ENCODE assay signal across 8 cellular contexts in the genomic region with DNA sequence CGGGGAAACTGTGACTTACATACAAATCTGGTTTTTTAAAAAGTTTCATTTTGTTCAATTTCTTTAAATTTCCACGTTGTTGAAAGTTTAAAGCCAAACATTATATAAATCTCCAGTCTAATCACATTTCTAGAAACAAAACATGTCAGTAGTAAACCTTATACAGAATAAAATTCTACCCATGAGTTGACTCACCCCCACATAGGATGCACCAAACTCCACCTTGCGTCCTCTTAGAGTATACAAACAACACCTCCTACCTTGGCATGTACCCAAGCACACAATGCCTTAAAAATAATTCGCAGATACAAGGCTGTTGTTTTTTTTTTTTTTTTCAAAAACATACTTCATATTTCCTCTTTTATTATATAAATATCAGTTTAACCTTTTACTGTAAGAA. TPM values are rescaled to one million over a fixed set of nuclear protein-coding genes. Genes with fewer than 3 reads are reported as not detected.
DNase-seq lines count a peak whose midpoint lies in the region; ATAC-seq, FAIRE-seq and TF ChIP-seq lines count a peak whose summit lies in the region.

No MANE protein-coding gene starts in this region.

- no peak overlapping the region for H3K18ac ChIP-seq in H1 (ENCODE audit: extremely low read depth, low read length)

- H3K4me2 ChIP-seq in H1 (ENCODE audit: insufficient read depth in 1 of 2, low read depth in 2 of 2, low read length in 2 of 2), result peak overlapping the region; percentile 78 to 79

- no peak for TF ChIP-seq CTCF in H1 (IDR thresholded peaks at IDR 0.05; ENCODE audit: control extremely low read depth in 1 of 3, insufficient read depth in 1 of 3, low read depth in 1 of 3, low read length in 3 of 3)

- H3K14ac ChIP-seq in H1 (ENCODE audit: insufficient read length), result no peak overlapping the region

- no peak overlapping the region for H2BK20ac ChIP-seq in H1 (ENCODE audit: low read length)

- TF ChIP-seq POLR2A in H1 (IDR thresholded peaks at IDR 0.05; ENCODE audit: control extremely low read depth in 1 of 2, low read depth in 2 of 2, low read length in 2 of 2), result no peak

- H3K79me2 ChIP-seq in H1 (ENCODE audit: control insufficient read depth in 1 of 2, insufficient read depth in 2 of 2, low read length in 2 of 2), result peaks cover 0 to 5% of the 10 kb centered on the region in 2 experiments; a peak in 1 of 4 replicates

- no peak for FAIRE-seq in H1 (lab: Jason Lieb, UNC)

- H3K36me3 ChIP-seq in H1 (ENCODE audit: control insufficient read depth in 2 of 4, insufficient read depth in 4 of 4, low read length in 3 of 4), result no peaks in the 10 kb centered on the region

- POLR2A ChIA-PET in T-cell (lab: Charles Lee) (no interaction called here), H1 (lab: Charles Lee; ENCODE audit: partially characterized antibody) (interaction anchor here (1.4 kb wide), 1 partner anchor 38 kb away, joined by 5 read pairs; the partner anchor contains the start of gene WNT5B)

- DNase-seq in NCI-H2171 treated with DMSO at 0.1 percent for 48 hours (lab: John Stamatoyannopoulos, UW), result peak; percentile 29
- no peak for DNase-seq in NCI-H2171 (lab: John Stamatoyannopoulos, UW)
- peak in 28 of 34 experiments; percentile 18 to 62 (median 36) for DNase-seq in T-cell
- DNase-seq in H1 (ENCODE audit: low read depth in 1 of 2, low spot score in 2 of 2), result no peak
- peak; percentile 67 for DNase-seq in pons (ENCODE audit: low spot score)
- DNase-seq in GOT3 (lab: John Stamatoyannopoulos, UW), result no peak
- DNase-seq in sciatic nerve (ENCODE audit: low spot score), result no peak

- peaks cover 16 to 45% (median 24%) of the 10 kb centered on the region in 4 experiments for H3K4me1 ChIP-seq in H1 (replicated peaks in 1 of 4; ENCODE audit: control insufficient read depth in 3 of 4, insufficient read depth in 4 of 4, low read length in 3 of 4)

- H2AK5ac ChIP-seq in H1 (ENCODE audit: low read depth, low read length), result no peak overlapping the region

- CTCF ChIA-PET in T-cell (lab: Charles Lee), result interaction anchor here (0.9 to 4.6 kb wide), 3 partner anchors 473 to 489 kb away, joined by 3 to 34 read pairs (median 18); no protein-coding TSS in a partner anchor
- CTCF ChIA-PET in H1 (lab: Charles Lee; ENCODE audit: partially characterized antibody), result interaction anchor here (1.0 to 2.7 kb wide), 3 partner anchors 13 to 473 kb away, joined by 4 to 10 read pairs (median 10); no protein-coding TSS in a partner anchor

- peak overlapping the region in 3 of 4 experiments; percentile 23 to 58 (median 39); a peak in 4 of 8 replicates for H3K4me3 ChIP-seq in H1 (ENCODE audit: extremely low read depth in 1 of 4, insufficient read depth in 2 of 4, low read depth in 3 of 4, low read length in 4 of 4)

- H3K23me2 ChIP-seq in H1 (ENCODE audit: low read depth, low read length), result peaks cover 18% of the 10 kb centered on the region; the same call in 1 of the 2 replicates

- H3K27ac Mint-ChIP-seq in T-cell, result peak overlapping the region; percentile 88 to 93

- peaks cover 18 to 77% (median 63%) of the 10 kb centered on the region in 4 experiments for H3K27me3 ChIP-seq in H1 (replicated peaks in 1 of 4; ENCODE audit: control insufficient read depth in 3 of 4, extremely low read depth in 1 of 4, insufficient read depth in 3 of 4, low read length in 3 of 4)

- no peak; a peak in 1 of 4 replicates for TF ChIP-seq RAD21 in H1 (IDR thresholded peaks at IDR 0.05 in 1 of 2, conservative IDR thresholded peaks at IDR 0.05 in 1 of 2; ENCODE audit: low read depth in 2 of 2, low read length in 2 of 2)

- TF ChIP-seq EP300 in H1 (IDR thresholded peaks at IDR 0.05; ENCODE audit: borderline replicate concordance in 1 of 2, low read depth in 2 of 2, low read length in 2 of 2), result no peak

- H2BK15ac ChIP-seq in H1 (ENCODE audit: low read length), result no peak overlapping the region

- H4K20me1 ChIP-seq in H1 (replicated peaks in 1 of 2; ENCODE audit: control insufficient read depth in 1 of 2, insufficient read depth in 2 of 2, low read length in 2 of 2), result peaks cover 24 to 29% of the 10 kb centered on the region in 2 experiments

- no peak overlapping the region for H3K9ac ChIP-seq in H1 (replicated peaks in 1 of 4; ENCODE audit: extremely low read depth in 1 of 4, low read depth in 3 of 4, low read length in 3 of 4)

- no peaks in the 10 kb centered on the region for H3K27me3 Mint-ChIP-seq in T-cell

- H3K9me3 Mint-ChIP-seq in T-cell, result no peaks in the 10 kb centered on the region

- no peak for ATAC-seq in T-cell (replicated peaks in 1 of 4)
- no peak for ATAC-seq in GM21360 (IDR thresholded peaks at IDR 0.05; ENCODE audit: unreplicated experiment)
- ATAC-seq in sciatic nerve, result no peak

- H4K5ac ChIP-seq in H1 (ENCODE audit: insufficient read length, low read depth, low read length), result no peak overlapping the region

- no peak overlapping the region for H2BK5ac ChIP-seq in H1 (ENCODE audit: low read depth, low read length)

- no peak overlapping the region for H2AFZ ChIP-seq in H1 (ENCODE audit: low read length)

- H3K4me1 Mint-ChIP-seq in T-cell, result peaks cover 65 to 74% (median 70%) of the 10 kb centered on the region in 3 donors

- no peak overlapping the region for H3K23ac ChIP-seq in H1 (ENCODE audit: insufficient read length)

- H3K9me3 ChIP-seq in H1 (ENCODE audit: insufficient read depth in 2 of 2, low read depth in 1 of 2, low read length in 1 of 2), result no peaks in the 10 kb centered on the region

- H3K36me3 Mint-ChIP-seq in T-cell, result peaks cover 21% of the 10 kb centered on the region

- H3K4me3 Mint-ChIP-seq in T-cell, result peak overlapping the region; percentile 83 to 95 (median 85)

- H3K56ac ChIP-seq in H1 (replicated peaks; ENCODE audit: insufficient read length, low read depth, low read length), result no peak overlapping the region

- no peak overlapping the region for H2BK12ac ChIP-seq in H1 (ENCODE audit: low read depth, low read length)

- H4K8ac ChIP-seq in H1 (ENCODE audit: extremely low read depth, insufficient read depth, low read length), result no peak overlapping the region

- no peak overlapping the region for H3K4ac ChIP-seq in H1 (replicated peaks; ENCODE audit: insufficient read length, low read depth, low read length)

- H3K27ac ChIP-seq in H1 (ENCODE audit: low read depth, low read length), result no peak overlapping the region

- H3K79me1 ChIP-seq in H1 (ENCODE audit: low read depth, low read length), result no peaks in the 10 kb centered on the region

- no peak overlapping the region for H4K91ac ChIP-seq in H1 (replicated peaks; ENCODE audit: insufficient read length, low read length)

- H2BK120ac ChIP-seq in H1 (replicated peaks; ENCODE audit: low read depth, low read length), result no peak overlapping the region

- intact Hi-C loops in sciatic nerve (cut with DNase I), result loop anchor here (5.0 kb wide), 1 partner anchor 464 kb away; no protein-coding TSS in a partner anchor

- WGBS in H1 (ENCODE audit: extremely low coverage in 1 of 2, insufficient coverage in 1 of 2, insufficient read length in 1 of 2, insufficient replicate concordance in 2 of 2, low coverage in 1 of 2, low lambda C conversion rate in 2 of 2, missing lambda C conversion rate in 1 of 2), 2 experiments, result 2% methylated on average over 4 of the region's 4 CpGs; no CpG with 5 or more reads in 1 of the 2 experiments

TF ChIP-seq in H1, 55 proteins besides CTCF, POLR2A, EP300 and RAD21:
- TF ChIP-seq NANOG (IDR thresholded peaks at IDR 0.05; ENCODE audit: insufficient read depth, low read depth, low read length, poor library complexity, severe bottlenecking) (no peak), SIX5 (IDR thresholded peaks at IDR 0.05; ENCODE audit: low read depth, low read length) (no peak), JUND (IDR thresholded peaks at IDR 0.05; ENCODE audit: low read length) (no peak), CTBP2 (IDR thresholded peaks at IDR 0.05; ENCODE audit: borderline replicate concordance, insufficient read depth, insufficient read length, low read length) (no peak), SP1 (IDR thresholded peaks at IDR 0.05; ENCODE audit: low read depth, low read length) (no peak), POLR2AphosphoS5 (IDR thresholded peaks at IDR 0.05; ENCODE audit: low read depth, low read length) (no peak)
TF ChIP-seq in H1: peak in this region for 0.

RNA-seq across cellular contexts. Expression of gene FBXL14, which starts 3.4 kb away (rescaled TPM):
- total RNA-seq in T-cell (10 to 100 TPM; 27.3 to 48.7 (median 42.5) TPM), sciatic nerve (14.0 TPM)
- 5.5 and 6.2 TPM in 2 replicates for total RNA-seq in H1 (2021; fragmentation: NEBNext Ultra II Directional; extraction: Animal tissue kit (Norgen Biotek cat#: 25700))
- 9.6 and 11.7 TPM in 2 replicates for polyA plus RNA-seq in H1 (2011; rRNA removed)
- polyA plus RNA-seq in H1 (2011; cell fraction: cytosol; rRNA removed), result 8.7 TPM
- polyA plus RNA-seq in H1 (2011; cell fraction: nucleus; rRNA removed), result 8.7 TPM
- polyA plus RNA-seq in H1 (2012, experiment 1 of 2), result 2.7 to 6.9 TPM (median 5.5 TPM) in 4 replicates
- 2.7 TPM for polyA plus RNA-seq in H1 (2012, experiment 2 of 2)
- polyA plus RNA-seq in H1 (2013, experiment 1 of 2), result 2.2 TPM
- 2.1 TPM for polyA plus RNA-seq in H1 (2013, experiment 2 of 2)
- polyA minus RNA-seq in H1 (2011; rRNA and poly(A)+ RNA removed), result 10.8 and 11.9 TPM in 2 replicates
- polyA minus RNA-seq in H1 (2011; cell fraction: cytosol; rRNA and poly(A)+ RNA removed), result 10.6 TPM
- 10.5 TPM for polyA minus RNA-seq in H1 (2011; cell fraction: nucleus; rRNA and poly(A)+ RNA removed)

RNA-seq across cellular contexts. Expression of gene WNT5B, which starts 38.0 kb away (rescaled TPM):
- total RNA-seq in T-cell, result under 1 TPM in 1 of 5 donors, not detected in 4; 0.20 TPM
- 0.91 and 1.2 TPM in 2 replicates for total RNA-seq in H1 (2021; fragmentation: NEBNext Ultra II Directional; extraction: Animal tissue kit (Norgen Biotek cat#: 25700))
- 1.2 TPM in 2 replicates for polyA plus RNA-seq in H1 (2011; rRNA removed)
- polyA plus RNA-seq in H1 (2011; cell fraction: cytosol; rRNA removed), result 0.90 TPM
- 1.1 TPM for polyA plus RNA-seq in H1 (2011; cell fraction: nucleus; rRNA removed)
- 0.36 to 1.3 TPM (median 1.0 TPM) in 4 replicates for polyA plus RNA-seq in H1 (2012, experiment 1 of 2)
- polyA plus RNA-seq in H1 (2012, experiment 2 of 2), result 1.4 TPM
- polyA plus RNA-seq in H1 (2013, experiment 1 of 2), result 1.5 TPM
- polyA plus RNA-seq in H1 (2013, experiment 2 of 2), result 1.3 TPM
- polyA minus RNA-seq in H1 (2011; rRNA and poly(A)+ RNA removed), result 0.32 and 0.46 TPM in 2 replicates
- not detected for polyA minus RNA-seq in H1 (2011; cell fraction: cytosol; rRNA and poly(A)+ RNA removed)
- 1.5 TPM for polyA minus RNA-seq in H1 (2011; cell fraction: nucleus; rRNA and poly(A)+ RNA removed)
- total RNA-seq in sciatic nerve, result 10.6 TPM

Comparison
In these comparisons a context has a peak if more than half of its experiments do, and no peak if none do; other contexts are left out.
1. DNase-seq: peak in NCI-H2171 treated with DMSO at 0.1 percent for 48 hours (single experiment), T-cell (28 of 34) and pons (single experiment); none in NCI-H2171 (single experiment), H1 (0 of 2), GOT3 (single experiment) and sciatic nerve (single experiment).